ENCODE assay signal across 8 cellular contexts in genomic region chr10:70233109-70233938, GRCh38. TPM values are rescaled to one million over a fixed set of nuclear protein-coding genes. Genes with fewer than 3 reads are reported as not detected.
A peak's percentile ranks its signal among the peaks of the same experiment; 100 is the strongest.
DNase-seq lines count a peak whose midpoint lies in the region; ATAC-seq lines count a peak whose summit lies in the region.

Gene PPA1 (minus strand): TSS chr10:70233429. CDS start chr10:70233327, 102 bp downstream.

- H3K27ac ChIP-seq in effector memory CD4-positive, alpha-beta T cell (ENCODE audit: insufficient read depth, low read length, poor library complexity, severe bottlenecking): peak within 1 kb of the TSS; percentile 74

- H3K27ac Mint-ChIP-seq in memory B cell: peak within 1 kb of the TSS; percentile 95

- no peaks in the 10 kb centered on the region for H3K27me3 Mint-ChIP-seq in memory B cell

- H3K9me3 Mint-ChIP-seq in memory B cell: no peaks in the 10 kb centered on the region

- peak within 1 kb of the TSS; percentile 95 for H3K4me3 Mint-ChIP-seq in memory B cell

- DNase-seq in COLO668 (lab: John Stamatoyannopoulos, UW; ENCODE audit: unreplicated experiment) (peak; percentile 97), HT-29 (ENCODE audit: low spot score) (peak; percentile 99), memory B cell (ENCODE audit: low spot score in 2 of 2) (peak; percentile 98 to 100)
- peak; percentile 98 for DNase-seq in NK-92 treated with Interleukin-12 subunit alpha and Interleukin-12 subunit beta, amount 100 ng/mL, for 24 hours (lab: John Stamatoyannopoulos, UW)
- peak; percentile 97 to 99 (median 98) for DNase-seq in effector memory CD4-positive, alpha-beta T cell
- peak; percentile 99 for DNase-seq in stimulated activated CD8-positive, alpha-beta memory T cell treated with anti-CD3 and anti-CD28 coated beads, Interleukin-12 subunit alpha, Interleukin-12 subunit beta, amount 100 ng/mL, for 24 hours (ENCODE audit: extremely low read depth)

- H3K9me3 ChIP-seq in effector memory CD4-positive, alpha-beta T cell (ENCODE audit: control insufficient read depth, low read length): no peaks in the 10 kb centered on the region

- no peaks in the 10 kb centered on the region for H3K36me3 Mint-ChIP-seq in memory B cell

- H3K27me3 ChIP-seq in effector memory CD4-positive, alpha-beta T cell (replicated peaks; ENCODE audit: control insufficient read depth, insufficient read depth, low read length, poor library complexity, severe bottlenecking): no peaks in the 10 kb centered on the region

- peaks cover 7% of the 10 kb centered on the region for H3K4me1 ChIP-seq in effector memory CD4-positive, alpha-beta T cell (ENCODE audit: control insufficient read depth, insufficient read depth, low read length, poor library complexity, severe bottlenecking)

- H3K36me3 ChIP-seq in effector memory CD4-positive, alpha-beta T cell (ENCODE audit: control insufficient read depth, insufficient read depth, low read length): peaks cover 9% of the 10 kb centered on the region

- H3K4me1 Mint-ChIP-seq in memory B cell: peaks cover 3% of the 10 kb centered on the region

- ATAC-seq in GM19468 (IDR thresholded peaks at IDR 0.05; ENCODE audit: extremely low read depth, unreplicated experiment): peak; percentile 91
- peak; percentile 93 for ATAC-seq in memory B cell (ENCODE audit: low read depth)

- CTCF ChIA-PET in activated CD8-positive, alpha-beta memory T cell treated with anti-CD3 and anti-CD28 coated beads for 36 hours (lab: Charles Lee): interaction anchor here (1.2 to 2.8 kb wide), 5 partner anchors 11 to 131 kb away, joined by 4 to 20 read pairs (median 5); partner anchors contain the start of gene TYSND1

- POLR2A ChIA-PET in activated CD8-positive, alpha-beta memory T cell treated with anti-CD3 and anti-CD28 coated beads for 36 hours (lab: Charles Lee): interaction anchor here (0.6 to 1.9 kb wide), 9 partner anchors 11 to 583 kb away, joined by 3 to 17 read pairs (median 7); partner anchors contain the start of genes SAR1A and TYSND1

- peak within 1 kb of the TSS; percentile 67 for H3K4me3 ChIP-seq in effector memory CD4-positive, alpha-beta T cell (ENCODE audit: insufficient read depth, low read depth, low read length, poor library complexity, severe bottlenecking)

RNA-seq across cellular contexts. Expression of gene PPA1, which starts in this region (rescaled TPM):
- total RNA-seq in HT-29 (2014; rRNA removed; shearing (Covaris generic)): 321 and 357 TPM in 2 replicates
- total RNA-seq in activated CD8-positive, alpha-beta memory T cell treated with anti-CD3 and anti-CD28 coated beads for 36 hours: 100 to 1,000 TPM; 356 to 376 TPM

Comparison
In these comparisons a context has a peak if more than half of its experiments do, and no peak if none do; other contexts are left out.
1. Peak in every context shown above with its lines: DNase-seq, ATAC-seq, H3K4me3 ChIP-seq and H3K27ac ChIP-seq.